21 cellular contexts compared by ENCODE assay signal in genomic region chr3:178479446-178479845, GRCh38. TPM values are rescaled to one million over a fixed set of nuclear protein-coding genes. Genes with fewer than 3 reads are reported as not detected.
DNase-seq lines count a peak whose midpoint lies in the region; ATAC-seq and TF ChIP-seq lines count a peak whose summit lies in the region.
"Had no signal": no experiment of that assay in that cellular context is flagged by ENCODE, and none has a peak within 500 bp of the region (broad histone marks: within the 10 kb centered on the region; RNA-seq: fewer than 3 reads in every experiment).

No MANE protein-coding gene starts in this region.

- peak; percentile 72 for ATAC-seq in Right ventricle myocardium superior (ENCODE audit: poor library complexity)
- ATAC-seq in left ventricle myocardium superior, result peak; percentile 63
- no peak for ATAC-seq in mucosa of descending colon
- ATAC-seq: HCT116 had no signal

- no peak for TF ChIP-seq CTCF in LNCaP clone FGC (IDR thresholded peaks at IDR 0.05; ENCODE audit: control insufficient read depth, extremely low read depth, insufficient read depth)
- TF ChIP-seq CTCF in mucosa of descending colon (IDR thresholded peaks at IDR 0.05), result no peak

- H3K4me1 ChIP-seq in mucosa of descending colon (ENCODE audit: low read depth), result no peaks in the 10 kb centered on the region

- H3K4me3 ChIP-seq in LNCaP clone FGC (ENCODE audit: low read depth, low read length), result no peak overlapping the region
- no peak overlapping the region for H3K4me3 ChIP-seq in mucosa of descending colon
- H3K4me3 ChIP-seq: BLaER1 treated with 17β-estradiol and CSF1 and Interleukin-3, amounts not matched to agents 10 nM and 100 nM had no signal

- H3K36me3 ChIP-seq in mucosa of descending colon (ENCODE audit: low read depth), result no peaks in the 10 kb centered on the region
- H3K36me3 ChIP-seq: BLaER1 treated with 17β-estradiol and CSF1 and Interleukin-3, amounts not matched to agents 10 nM and 100 nM had no signal

- DNase-seq in Right ventricle myocardium superior (no peak), cardiac septum (ENCODE audit: low spot score) (no peak), LNCaP clone FGC (ENCODE audit: low read depth) (peak; percentile 78), cerebellum (ENCODE audit: low spot score) (peak; percentile 28), left ventricle myocardium superior (no peak), mucosa of descending colon (no peak), NCI-H1417 treated with DMSO at 0.1 percent for 48 hours (lab: John Stamatoyannopoulos, UW) (no peak), Kasumi-1 (lab: John Stamatoyannopoulos, UW) (no peak)
- DNase-seq: CD4-positive, CD25-positive, alpha-beta regulatory T cell; CD8-positive, alpha-beta memory T cell; DMS 273 treated with DMSO at 0.1 percent for 48 hours; DMS53; DND-41; EL; GOT3; HFFc6 had no signal

- intact Hi-C loops in Right ventricle myocardium superior (cut with DNase I) (no loop called here), cardiac septum (cut with DNase I) (no loop called here), left ventricle myocardium superior (cut with micrococcal nuclease) (no loop called here), mucosa of descending colon (cut with DNase I, micrococcal nuclease) (no loop called here)

- H3K9me3 ChIP-seq in mucosa of descending colon, result no peaks in the 10 kb centered on the region
- H3K9me3 ChIP-seq: BLaER1 treated with 17β-estradiol and CSF1 and Interleukin-3, amounts not matched to agents 10 nM and 100 nM had no signal

RNA-seq across cellular contexts. Expression of gene KCNMB2, which starts 56.8 kb away (rescaled TPM):
- 2.6 TPM for total RNA-seq in Right ventricle myocardium superior
- total RNA-seq in cardiac septum, result 3.8 TPM
- 13.6 TPM for total RNA-seq in cerebellum
- 2.7 TPM for total RNA-seq in left ventricle myocardium superior
- total RNA-seq in mucosa of descending colon, result 1 to 10 TPM in 1 of 3 donors, under 1 TPM in 1, not detected in 1; 0.19 to 1.3 TPM
- total RNA-seq: A172; B cell; CD4-positive, CD25-positive, alpha-beta regulatory T cell; CD8-positive, alpha-beta memory T cell; H7; HFFc6 had no signal

Comparison
In these comparisons a context has a peak if more than half of its experiments do, and no peak if none do; other contexts are left out.
1. DNase-seq: peak in LNCaP clone FGC (single experiment) and cerebellum (single experiment); none in Right ventricle myocardium superior (single experiment), cardiac septum (single experiment), left ventricle myocardium superior (single experiment), mucosa of descending colon (0 of 3), NCI-H1417 treated with DMSO at 0.1 percent for 48 hours (single experiment) and Kasumi-1 (0 of 2).